Comparison of ENCODE assay signal across 8 cellular contexts in genomic region chr1:224182866-224183590, GRCh38. TPM values are rescaled to one million over a fixed set of nuclear protein-coding genes. Genes with fewer than 3 reads are reported as not detected.
DNase-seq lines count a peak whose midpoint lies in the region; ATAC-seq lines count a peak whose summit lies in the region.

TSS of gene DEGS1 (plus strand) at chr1:224183240. CDS start at chr1:224183337, 97 bp downstream.

- in situ Hi-C loops in Caki2 (cut with HindIII; ENCODE audit: low pct_unique_long_range_greater_than_20kb, low sequenced_read_pairs) (no loop called here), endometrial microvascular endothelial cells (cut with HindIII; ENCODE audit: inconsistent ontology term, low pct_unique_long_range_greater_than_20kb, low sequenced_read_pairs) (no loop called here)

- DNase-seq in Caki2 (ENCODE audit: low read depth) (peak; percentile 92), HT-29 (ENCODE audit: low spot score) (peak; percentile 81), NOMO-1 treated with dmso at 0.1 percent for 144 hours (lab: John Stamatoyannopoulos, UW; ENCODE audit: unreplicated experiment) (peak; percentile 62), midbrain (lab: John Stamatoyannopoulos, UW) (peak; percentile 89)
- peak; percentile 58 for DNase-seq in activated CD8-positive, alpha-beta memory T cell treated with anti-CD3 and anti-CD28 coated beads, Interleukin-2, amount 50 U/mL, for 1 hour (ENCODE audit: extremely low read depth)
- peak; percentile 58 to 67 for DNase-seq in stimulated activated CD8-positive, alpha-beta memory T cell treated with anti-CD3 and anti-CD28 coated beads, Interleukin-2, amount 100 ng/mL, for 1 hour (ENCODE audit: low read depth in 2 of 2)

- peak; percentile 50 for ATAC-seq in GM21367 (IDR thresholded peaks at IDR 0.05; ENCODE audit: unreplicated experiment)

RNA-seq across cellular contexts. Expression of gene DEGS1, which starts in this region (rescaled TPM):
- total RNA-seq in Caki2 (2014; rRNA removed; shearing (Covaris generic); ENCODE audit: low replicate concordance), result 107 and 120 TPM in 2 replicates
- 5.8 and 9.9 TPM in 2 replicates for total RNA-seq in HT-29 (2014; rRNA removed; shearing (Covaris generic))
- 190 TPM for total RNA-seq in endometrial microvascular endothelial cells (ENCODE audit: inconsistent ontology term)

Comparison
In these comparisons a context has a peak if more than half of its experiments do, and no peak if none do; other contexts are left out.
1. Peak in every context shown above with its lines: DNase-seq and ATAC-seq.